13 cellular contexts compared by ENCODE assay signal in the genomic region with DNA sequence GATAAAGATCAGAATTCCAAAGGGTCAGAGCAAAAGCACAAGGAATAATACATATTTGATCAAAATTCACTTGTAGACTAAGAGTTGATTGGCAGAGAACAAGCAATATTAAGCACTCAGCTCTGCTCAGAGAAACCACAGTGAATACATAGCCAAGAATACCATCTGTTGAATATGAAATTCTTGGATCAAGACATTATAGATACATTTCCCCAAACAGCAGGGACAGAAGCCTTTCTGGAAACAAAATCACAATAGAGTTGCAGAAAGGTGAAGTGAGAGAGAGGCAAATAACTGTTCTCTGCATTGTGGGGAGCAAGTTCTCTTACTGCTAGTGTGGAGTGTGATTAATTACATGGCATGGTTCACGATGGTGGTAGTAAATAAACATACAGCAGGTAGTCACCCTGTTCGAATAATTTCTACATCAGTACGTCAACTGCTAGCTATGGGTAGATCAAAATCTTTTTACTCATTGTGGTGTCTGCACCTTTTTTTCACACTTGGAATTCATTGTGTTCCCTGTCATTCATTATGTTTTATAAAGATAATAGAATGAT.
"Had no signal": no experiment of that assay in that cellular context is flagged by ENCODE, and none has a peak within 500 bp of the region (broad histone marks: within the 10 kb centered on the region; RNA-seq: fewer than 3 reads in every experiment).

No MANE protein-coding gene starts in this region.

- H3K27ac ChIP-seq: foreskin keratinocyte, parathyroid adenoma, vagina had no signal

- H3K9ac ChIP-seq: parathyroid adenoma had no signal

- DNase-seq: activated CD4-positive, alpha-beta T cell treated with anti-CD3 and anti-CD28 coated beads, Interleukin-2, amount 50 U/mL, for 4 hours; activated CD4-positive, CD25-positive, alpha-beta regulatory T cell treated with anti-CD3 and anti-CD28 coated beads, Interleukin-2, amount 50 U/mL, for 72 hours; activated gamma-delta T cell treated with Interleukin-2 at 50 U/mL for 16 hours; activated naive CD8-positive, alpha-beta T cell treated with anti-CD3 and anti-CD28 coated beads for 36 hours; activated T-cell treated with anti-CD3 and anti-CD28 coated beads, Interleukin-2, amount 50 U/mL, for 24 hours; effector memory CD8-positive, alpha-beta T cell; erythroblast; foreskin keratinocyte; left cardiac atrium; naive thymus-derived CD4-positive, alpha-beta T cell; stomach had no signal

- ATAC-seq: effector memory CD8-positive, alpha-beta T cell; foreskin keratinocyte; left cardiac atrium; naive thymus-derived CD4-positive, alpha-beta T cell had no signal

- H3K4me1 ChIP-seq: foreskin keratinocyte, parathyroid adenoma had no signal

- H2AFZ ChIP-seq: parathyroid adenoma had no signal

- H3K4me3 ChIP-seq: stomach, vagina had no signal

- H3K79me2 ChIP-seq: parathyroid adenoma had no signal

- H3K27me3 ChIP-seq: foreskin keratinocyte, stomach, vagina had no signal

- H3K9me3 ChIP-seq: stomach, vagina had no signal

- H3K36me3 ChIP-seq: stomach, vagina had no signal
